ENCODE assay signal across 21 cellular contexts in genomic region chr1:96360036-96360795, GRCh38.
DNase-seq lines count a peak whose midpoint lies in the region; ATAC-seq and TF ChIP-seq lines count a peak whose summit lies in the region.
"Had no signal": no experiment of that assay in that cellular context is flagged by ENCODE, and none has a peak within 500 bp of the region (broad histone marks: within the 10 kb centered on the region; RNA-seq: fewer than 3 reads in every experiment).

No MANE protein-coding gene starts in this region.

- H3K9me3 Mint-ChIP-seq in MCF 10A (ENCODE audit: unreplicated experiment) (no peaks in the 10 kb centered on the region), GM23338 (no peaks in the 10 kb centered on the region; the same call in 2 of the 3 replicates)
- H3K9me3 Mint-ChIP-seq: activated B cell treated with CpG ODN at 0.5 μM for 24 hours; activated CD4-positive, alpha-beta memory T cell treated with anti-CD3 and anti-CD28 coated beads, Interleukin-2, amount 10 ng/mL, durations not matched to agents 7 days and 5 days had no signal

- H3K36me3 ChIP-seq in breast epithelium (no peaks in the 10 kb centered on the region), fibroblast of lung (ENCODE audit: control insufficient read depth, insufficient read depth, low read length) (no peaks in the 10 kb centered on the region), GM23338 (ENCODE audit: insufficient read depth) (no peaks in the 10 kb centered on the region)
- H3K36me3 ChIP-seq: ascending aorta, gastroesophageal sphincter, neutrophil, spleen had no signal

- H3K4me3 ChIP-seq in breast epithelium (no peak overlapping the region), fibroblast of lung (replicated peaks in 1 of 4; ENCODE audit: control extremely low read depth in 1 of 4, insufficient read depth in 1 of 4, low read depth in 3 of 4, low read length in 4 of 4) (no peak overlapping the region), GM23338 (no peak overlapping the region)
- H3K4me3 ChIP-seq: ascending aorta, gastroesophageal sphincter, mucosa of descending colon, spleen had no signal

- DNase-seq in MCF 10A (ENCODE audit: unreplicated experiment) (peak; percentile 34), breast epithelium (ENCODE audit: low spot score in 2 of 2) (no peak), fibroblast of lung (ENCODE audit: low read depth in 2 of 2) (peak; percentile 43 to 61), GM23338 (ENCODE audit: low spot score) (no peak), GM19240 (ENCODE audit: insufficient read length, low spot score) (no peak), NCI-H1105 treated with DMSO at 0.1 percent for 48 hours (lab: John Stamatoyannopoulos, UW) (no peak)
- DNase-seq: activated B cell treated with CpG ODN at 0.5 μM for 24 hours; activated CD4-positive, alpha-beta memory T cell treated with anti-CD3 and anti-CD28 coated beads, Interleukin-2, amount 10 ng/mL, durations not matched to agents 7 days and 5 days; activated naive CD4-positive, alpha-beta T cell treated with anti-CD3 and anti-CD28 coated beads for 36 hours; KG1; mucosa of descending colon; NCI-H2107; SHP77 treated with DMSO at 0.1 percent for 48 hours; spleen; substantia nigra had no signal

- no peaks in the 10 kb centered on the region for H3K79me2 ChIP-seq in fibroblast of lung (ENCODE audit: control insufficient read depth, insufficient read depth, low read length)
- H3K79me2 ChIP-seq in GM23338 (replicated peaks; ENCODE audit: insufficient read depth), result no peaks in the 10 kb centered on the region

- ATAC-seq in SK-N-SH treated with all-trans-retinoic acid at 6 μM for 48 hours (peak; percentile 67), HG02571 (IDR thresholded peaks at IDR 0.05; ENCODE audit: unreplicated experiment) (no peak), GM23338 (no peak)
- ATAC-seq: gastroesophageal sphincter, left lobe of liver, mucosa of descending colon had no signal

- TF ChIP-seq CTCF in MCF 10A (IDR thresholded peaks at IDR 0.05; ENCODE audit: unreplicated experiment) (no peak), breast epithelium (IDR thresholded peaks at IDR 0.05) (no peak), fibroblast of lung (conservative IDR thresholded peaks at IDR 0.05 in 1 of 2, IDR thresholded peaks at IDR 0.05 in 1 of 2; ENCODE audit: low read depth in 1 of 2, low read length in 2 of 2) (no peak), GM23338 (conservative IDR thresholded peaks at IDR 0.05; ENCODE audit: low read depth in 2 of 2) (no peak)

- H4K20me1 ChIP-seq in fibroblast of lung (ENCODE audit: control insufficient read depth, extremely low read depth, insufficient read depth, low read length) (no peaks in the 10 kb centered on the region), GM23338 (replicated peaks; ENCODE audit: insufficient read depth) (no peaks in the 10 kb centered on the region)

- H3K9ac ChIP-seq in fibroblast of lung (ENCODE audit: insufficient read depth, low read length), result no peak overlapping the region

- H3K4me3 Mint-ChIP-seq in MCF 10A (ENCODE audit: unreplicated experiment) (no peak overlapping the region), GM23338 (no peak overlapping the region)
- H3K4me3 Mint-ChIP-seq: activated B cell treated with CpG ODN at 0.5 μM for 24 hours; activated CD4-positive, alpha-beta memory T cell treated with anti-CD3 and anti-CD28 coated beads, Interleukin-2, amount 10 ng/mL, durations not matched to agents 7 days and 5 days; activated naive CD4-positive, alpha-beta T cell treated with anti-CD3 and anti-CD28 coated beads for 36 hours had no signal

- peak overlapping the region; percentile 42 for H3K27ac Mint-ChIP-seq in MCF 10A (ENCODE audit: low read depth, unreplicated experiment)
- no peak overlapping the region for H3K27ac Mint-ChIP-seq in GM23338
- H3K27ac Mint-ChIP-seq: activated B cell treated with CpG ODN at 0.5 μM for 24 hours; activated CD4-positive, alpha-beta memory T cell treated with anti-CD3 and anti-CD28 coated beads, Interleukin-2, amount 10 ng/mL, durations not matched to agents 7 days and 5 days; activated naive CD4-positive, alpha-beta T cell treated with anti-CD3 and anti-CD28 coated beads for 36 hours had no signal

- H3K27ac ChIP-seq in breast epithelium (no peak overlapping the region), fibroblast of lung (ENCODE audit: insufficient read depth, low read length) (no peak overlapping the region), GM23338 (ENCODE audit: low read depth) (no peak overlapping the region)
- H3K27ac ChIP-seq: ascending aorta, gastroesophageal sphincter, neutrophil, spleen had no signal

- POLR2A ChIA-PET in MCF 10A (lab: Yijun Ruan, JAX), result no interaction called here

- CTCF ChIA-PET in MCF 10A (lab: Yijun Ruan, JAX), result interaction anchor here (0.8 kb wide), 1 partner anchor 72 kb away, joined by 3 read pairs; no protein-coding TSS in a partner anchor

- H3K9me2 ChIP-seq in GM23338 (ENCODE audit: insufficient read depth), result peaks cover 5% of the 10 kb centered on the region; the same call in 1 of the 2 replicates

- H2AFZ ChIP-seq in fibroblast of lung (ENCODE audit: low read length), result no peak overlapping the region
- H2AFZ ChIP-seq in GM23338, result no peak overlapping the region

- no peaks in the 10 kb centered on the region for H3K27me3 ChIP-seq in breast epithelium
- no peaks in the 10 kb centered on the region for H3K27me3 ChIP-seq in fibroblast of lung (ENCODE audit: control insufficient read depth, insufficient read depth, low read length)
- no peaks in the 10 kb centered on the region for H3K27me3 ChIP-seq in GM23338 (ENCODE audit: insufficient read depth)
- H3K27me3 ChIP-seq: ascending aorta, gastroesophageal sphincter, neutrophil, spleen had no signal

- H3F3A ChIP-seq in GM23338 (replicated peaks; ENCODE audit: low read depth), result no peaks in the 10 kb centered on the region

- no TSS peak for BruUV-seq in MCF 10A (replicated peaks; lab: Mats Ljungman, UMichigan)

- no peaks in the 10 kb centered on the region for H3K27me3 Mint-ChIP-seq in MCF 10A (ENCODE audit: insufficient read depth, unreplicated experiment)
- H3K27me3 Mint-ChIP-seq in GM23338 (ENCODE audit: insufficient read depth, low read depth, poor library complexity), result no peaks in the 10 kb centered on the region
- H3K27me3 Mint-ChIP-seq: activated B cell treated with CpG ODN at 0.5 μM for 24 hours; activated CD4-positive, alpha-beta memory T cell treated with anti-CD3 and anti-CD28 coated beads, Interleukin-2, amount 10 ng/mL, durations not matched to agents 7 days and 5 days had no signal

- H3K9me3 ChIP-seq in breast epithelium (no peaks in the 10 kb centered on the region), fibroblast of lung (ENCODE audit: control insufficient read depth, insufficient read depth, low read depth, low read length) (no peaks in the 10 kb centered on the region)
- H3K9me3 ChIP-seq: ascending aorta, gastroesophageal sphincter, mucosa of descending colon, neutrophil, spleen had no signal

- peaks cover 5% of the 10 kb centered on the region for H3K36me3 Mint-ChIP-seq in MCF 10A (ENCODE audit: insufficient read depth, unreplicated experiment)
- H3K36me3 Mint-ChIP-seq in GM23338 (ENCODE audit: low read depth), result no peaks in the 10 kb centered on the region

- H3K4me1 Mint-ChIP-seq in MCF 10A (ENCODE audit: insufficient read depth, unreplicated experiment) (peaks cover 53% of the 10 kb centered on the region), GM23338 (no peaks in the 10 kb centered on the region)
- H3K4me1 Mint-ChIP-seq: activated B cell treated with CpG ODN at 0.5 μM for 24 hours had no signal

- no peak for TF ChIP-seq POLR2A in breast epithelium (IDR thresholded peaks at IDR 0.05)

- intact Hi-C loops in MCF 10A (cut with micrococcal nuclease), result loop anchor here (5.0 kb wide), 2 partner anchors 127 to 362 kb away; partner anchors contain the start of gene PTBP2
- intact Hi-C loops in breast epithelium (cut with DNase I; ENCODE audit: low total_unique reads), result no loop called here

- H3K4me1 ChIP-seq in breast epithelium (no peaks in the 10 kb centered on the region), fibroblast of lung (ENCODE audit: control insufficient read depth, extremely low read depth, insufficient read depth, low read length) (peaks cover 29% of the 10 kb centered on the region), GM23338 (ENCODE audit: insufficient read depth) (no peaks in the 10 kb centered on the region; the same call in 1 of the 2 replicates)
- H3K4me1 ChIP-seq: ascending aorta, gastroesophageal sphincter, spleen had no signal

- H3K4me2 ChIP-seq in fibroblast of lung (ENCODE audit: extremely low read depth, insufficient read depth, low read length) (no peak overlapping the region), GM23338 (no peak overlapping the region)

TF ChIP-seq in SK-N-SH treated with all-trans-retinoic acid at 6 μM for 48 hours, 23 proteins besides CTCF, POLR2A, EP300 and RAD21 (continues in another document):
- TF ChIP-seq ZFP3 (CRISPR knock-in tag; IDR thresholded peaks at IDR 0.05) (no peak), TOX (CRISPR knock-in tag; IDR thresholded peaks at IDR 0.05; ENCODE audit: borderline replicate concordance) (no peak; the same call in 1 of the 2 replicates), TCF4 (CRISPR knock-in tag; IDR thresholded peaks at IDR 0.05; ENCODE audit: borderline replicate concordance) (no peak)

Comparison
In these comparisons a context has a peak if more than half of its experiments do, and no peak if none do; other contexts are left out.
1. DNase-seq: peak in MCF 10A (single experiment) and fibroblast of lung (2 of 2); none in breast epithelium (0 of 2), GM23338 (single experiment), GM19240 (single experiment) and NCI-H1105 treated with DMSO at 0.1 percent for 48 hours (single experiment).